10 cellular contexts compared by ENCODE assay signal in the genomic region with DNA sequence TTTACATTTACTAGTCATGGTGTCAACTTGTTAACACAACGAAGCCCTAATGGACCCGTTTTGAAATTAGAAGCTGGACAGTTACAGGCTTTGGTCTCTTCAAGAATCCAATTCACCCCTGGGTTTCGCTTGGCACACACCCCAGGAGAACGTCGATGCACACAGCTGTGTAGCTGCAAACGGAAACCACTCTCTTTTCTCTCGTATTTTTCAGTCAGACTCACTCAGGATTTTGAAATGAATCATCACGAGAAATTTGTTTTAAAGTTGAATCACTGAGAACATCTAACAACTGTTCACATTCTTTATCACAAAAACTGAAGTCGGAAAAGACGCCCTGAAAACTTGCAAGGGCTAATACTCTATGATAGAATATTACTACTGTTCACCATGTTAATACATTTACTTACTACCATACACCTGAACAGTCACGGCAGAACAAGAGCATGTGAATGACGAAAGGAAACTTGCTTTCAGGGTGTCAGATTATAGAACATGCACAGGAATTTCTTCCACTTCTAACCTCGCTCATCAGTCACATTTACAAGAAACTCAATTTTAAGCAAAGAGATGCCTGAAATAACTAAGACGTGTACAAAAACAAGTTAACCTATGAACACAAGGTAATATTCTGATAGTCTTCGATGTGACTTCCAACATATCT. TPM values are rescaled to one million over a fixed set of nuclear protein-coding genes. Genes with fewer than 3 reads are reported as not detected.
DNase-seq lines count a peak whose midpoint lies in the region; ATAC-seq and TF ChIP-seq lines count a peak whose summit lies in the region.
"Had no signal": no experiment of that assay in that cellular context is flagged by ENCODE, and none has a peak within 500 bp of the region (broad histone marks: within the 10 kb centered on the region; RNA-seq: fewer than 3 reads in every experiment).

No MANE protein-coding gene starts in this region.

- peaks cover 17 to 30% of the 10 kb centered on the region in 2 donors for H3K27me3 Mint-ChIP-seq in CD4-positive, alpha-beta memory T cell

- no peak overlapping the region for H3K4me3 ChIP-seq in fibroblast of mammary gland (ENCODE audit: control insufficient read depth, low read depth, low read length)
- no peak overlapping the region for H3K4me3 ChIP-seq in CD4-positive, alpha-beta memory T cell (ENCODE audit: low read length in 2 of 2)
- H3K4me3 ChIP-seq: spleen had no signal

- no peaks in the 10 kb centered on the region for H3K36me3 Mint-ChIP-seq in stimulated activated effector memory CD8-positive, alpha-beta T cell treated with anti-CD3 and anti-CD28 coated beads, Interleukin-12 subunit alpha, Interleukin-12 subunit beta, amount 100 ng/mL, for 72 hours
- H3K36me3 Mint-ChIP-seq in CD4-positive, alpha-beta memory T cell = no peaks in the 10 kb centered on the region

- H3K9me3 ChIP-seq in CD4-positive, alpha-beta memory T cell (ENCODE audit: control insufficient read depth in 1 of 2, low read length in 2 of 2) = no peaks in the 10 kb centered on the region
- H3K9me3 ChIP-seq: spleen had no signal

- peaks cover 10% of the 10 kb centered on the region for H3K27me3 ChIP-seq in CD4-positive, alpha-beta memory T cell (ENCODE audit: insufficient read depth, low read length)

- peaks cover 13% of the 10 kb centered on the region for H3K4me1 Mint-ChIP-seq in stimulated activated effector memory CD8-positive, alpha-beta T cell treated with anti-CD3 and anti-CD28 coated beads, Interleukin-12 subunit alpha, Interleukin-12 subunit beta, amount 100 ng/mL, for 72 hours
- H3K4me1 Mint-ChIP-seq in CD4-positive, alpha-beta memory T cell = peaks cover 10 to 13% (median 11%) of the 10 kb centered on the region in 4 donors

- H3K36me3 ChIP-seq in CD4-positive, alpha-beta memory T cell (ENCODE audit: insufficient read depth, low read length) = no peaks in the 10 kb centered on the region
- H3K36me3 ChIP-seq: spleen had no signal

- TF ChIP-seq CTCF in fibroblast of mammary gland (conservative IDR thresholded peaks at IDR 0.05; ENCODE audit: control insufficient read depth, insufficient read depth, low read depth, low read length) = no peak

- no peaks in the 10 kb centered on the region for H3K4me1 ChIP-seq in CD4-positive, alpha-beta memory T cell (ENCODE audit: insufficient read depth, low read length)

- H3K27ac Mint-ChIP-seq in stimulated activated effector memory CD8-positive, alpha-beta T cell treated with anti-CD3 and anti-CD28 coated beads, Interleukin-12 subunit alpha, Interleukin-12 subunit beta, amount 100 ng/mL, for 72 hours = no peak overlapping the region
- peak overlapping the region in 1 of 7 donors; percentile 10 for H3K27ac Mint-ChIP-seq in CD4-positive, alpha-beta memory T cell

- intact Hi-C loops in CD4-positive, alpha-beta memory T cell (cut with micrococcal nuclease) = no loop called here

- no peak overlapping the region for H3K4me3 Mint-ChIP-seq in stimulated activated effector memory CD8-positive, alpha-beta T cell treated with anti-CD3 and anti-CD28 coated beads, Interleukin-12 subunit alpha, Interleukin-12 subunit beta, amount 100 ng/mL, for 72 hours
- H3K4me3 Mint-ChIP-seq in CD4-positive, alpha-beta memory T cell = peak overlapping the region in 4 of 8 donors; percentile 25 to 63 (median 44)

- POLR2A ChIA-PET in CD4-positive, alpha-beta memory T cell (lab: Charles Lee; ENCODE audit: partially characterized antibody) = interaction anchor here (0.6 kb wide), 1 partner anchor 11 kb away, joined by 3 read pairs; no protein-coding TSS in a partner anchor

- no peak overlapping the region for H3K27ac ChIP-seq in CD4-positive, alpha-beta memory T cell (ENCODE audit: low read depth, low read length)
- H3K27ac ChIP-seq: spleen had no signal

- no peaks in the 10 kb centered on the region for H3K9me3 Mint-ChIP-seq in stimulated activated effector memory CD8-positive, alpha-beta T cell treated with anti-CD3 and anti-CD28 coated beads, Interleukin-12 subunit alpha, Interleukin-12 subunit beta, amount 100 ng/mL, for 72 hours
- H3K9me3 Mint-ChIP-seq in CD4-positive, alpha-beta memory T cell = no peaks in the 10 kb centered on the region

- DNase-seq in activated CD4-positive, CD25-positive, alpha-beta regulatory T cell treated with anti-CD3 and anti-CD28 coated beads, Interleukin-2, amount 50 U/mL, for 72 hours = no peak
- peak; percentile 66 for DNase-seq in NAMALWA (ENCODE audit: low spot score)
- peak; percentile 92 for DNase-seq in fibroblast of mammary gland (ENCODE audit: low read depth)
- no peak for DNase-seq in stimulated activated effector memory CD8-positive, alpha-beta T cell treated with anti-CD3 and anti-CD28 coated beads, Interleukin-12 subunit alpha, Interleukin-12 subunit beta, amount 100 ng/mL, for 72 hours (ENCODE audit: low spot score in 2 of 2)
- no peak for DNase-seq in CD4-positive, alpha-beta memory T cell
- DNase-seq: activated naive CD4-positive, alpha-beta T cell; spleen had no signal

- CTCF ChIA-PET in CD4-positive, alpha-beta memory T cell (lab: Charles Lee; ENCODE audit: partially characterized antibody) = interaction anchor here (1.7 kb wide), 1 partner anchor 72 kb away, joined by 5 read pairs; no protein-coding TSS in a partner anchor

- ATAC-seq in activated CD4-positive, CD25-positive, alpha-beta regulatory T cell treated with anti-CD3 and anti-CD28 coated beads, Interleukin-2, amount 50 U/mL, for 24 hours = peak; percentile 65 to 79
- peak; percentile 83 for ATAC-seq in stimulated activated effector memory CD8-positive, alpha-beta T cell treated with anti-CD3 and anti-CD28 coated beads, Interleukin-12 subunit alpha, Interleukin-12 subunit beta, amount 100 ng/mL, for 72 hours
- ATAC-seq in GM18861 (IDR thresholded peaks at IDR 0.05; ENCODE audit: unreplicated experiment) (no peak), GM18873 (IDR thresholded peaks at IDR 0.05; ENCODE audit: low FRiP score, unreplicated experiment) (no peak)

RNA-seq across cellular contexts. Expression of a gene that starts 4.7 kb away (rescaled TPM):
- under 1 TPM in 1 of 2 experiments, not detected in 1; 0.26 TPM for total RNA-seq in CD4-positive, alpha-beta memory T cell
- under 1 TPM in 1 of 2 donors, not detected in 1; 0.13 TPM for polyA plus RNA-seq in CD4-positive, alpha-beta memory T cell

RNA-seq across cellular contexts. Expression of a gene that starts 29.0 kb away (rescaled TPM):
- total RNA-seq in CD4-positive, alpha-beta memory T cell = 1 to 10 TPM; 1.2 TPM
- under 1 TPM; 0.24 to 0.34 TPM for polyA plus RNA-seq in CD4-positive, alpha-beta memory T cell

RNA-seq across cellular contexts. Expression of a gene that starts 37.9 kb away (rescaled TPM):
- not detected for total RNA-seq in CD4-positive, alpha-beta memory T cell
- not detected for polyA plus RNA-seq in CD4-positive, alpha-beta memory T cell
- total RNA-seq: spleen had no signal

RNA-seq across cellular contexts. Expression of a gene that starts 53.3 kb away (rescaled TPM):
- not detected for total RNA-seq in CD4-positive, alpha-beta memory T cell
- not detected for polyA plus RNA-seq in CD4-positive, alpha-beta memory T cell

Comparison
In these comparisons a context has a peak if more than half of its experiments do, and no peak if none do; other contexts are left out.
1. ATAC-seq: peak in activated CD4-positive, CD25-positive, alpha-beta regulatory T cell treated with anti-CD3 and anti-CD28 coated beads, Interleukin-2, amount 50 U/mL, for 24 hours (2 of 2) and stimulated activated effector memory CD8-positive, alpha-beta T cell treated with anti-CD3 and anti-CD28 coated beads, Interleukin-12 subunit alpha, Interleukin-12 subunit beta, amount 100 ng/mL, for 72 hours (single experiment); none in GM18861 (single experiment) and GM18873 (single experiment).
2. DNase-seq: peak in NAMALWA (single experiment) and fibroblast of mammary gland (single experiment); none in activated CD4-positive, CD25-positive, alpha-beta regulatory T cell treated with anti-CD3 and anti-CD28 coated beads, Interleukin-2, amount 50 U/mL, for 72 hours (single experiment), stimulated activated effector memory CD8-positive, alpha-beta T cell treated with anti-CD3 and anti-CD28 coated beads, Interleukin-12 subunit alpha, Interleukin-12 subunit beta, amount 100 ng/mL, for 72 hours (0 of 2) and CD4-positive, alpha-beta memory T cell (0 of 5).